In the genomic region with DNA sequence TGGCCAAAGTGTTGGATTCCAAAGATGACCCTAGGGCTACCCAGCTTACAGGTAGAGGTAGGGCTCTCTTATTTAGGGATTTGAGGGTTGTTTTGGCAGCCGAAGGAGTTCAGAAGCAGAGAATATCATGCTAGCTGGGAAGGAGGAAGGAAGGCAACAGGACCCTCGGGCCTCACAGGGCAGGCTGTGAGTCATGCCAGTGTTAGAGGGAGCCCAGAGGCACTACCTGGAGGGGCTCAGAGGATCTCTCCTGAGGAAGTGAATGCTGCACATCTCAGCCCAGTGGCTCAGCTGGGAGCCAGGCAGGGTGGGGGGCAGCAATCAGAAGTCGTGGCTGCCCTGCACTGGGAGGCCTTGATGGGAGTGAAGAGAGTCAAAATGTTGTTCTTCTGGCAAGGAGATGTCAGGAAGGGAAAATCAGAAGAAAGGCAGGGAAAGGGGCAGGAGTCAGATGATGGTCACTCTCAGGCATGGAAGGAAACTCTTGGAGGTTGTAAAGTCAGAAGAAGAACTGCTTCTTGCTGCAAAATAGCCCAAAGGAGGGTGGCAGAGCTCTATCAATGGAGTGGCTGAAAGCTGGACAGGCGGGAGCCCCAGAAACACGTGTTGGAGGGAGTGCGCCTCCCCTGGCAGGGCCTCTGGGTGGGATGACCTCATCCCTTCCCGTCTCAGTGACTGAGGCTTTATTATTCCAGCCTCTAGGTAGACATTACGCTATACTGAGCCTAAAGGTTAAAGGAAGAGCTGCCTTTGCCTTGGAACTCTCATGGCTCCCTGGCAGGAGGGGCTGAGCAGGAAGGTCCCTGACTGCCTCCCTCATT, we compare ENCODE assay signal across 2 cellular contexts.
TF ChIP-seq lines count a peak whose summit lies in the region.

No MANE protein-coding gene starts in this region.

TF ChIP-seq in HepG2, 621 proteins besides CTCF, POLR2A, EP300 and RAD21:
- TF ChIP-seq STAT5B (CRISPR knock-in tag; IDR thresholded peaks at IDR 0.05) (no peak), ATF7 (IDR thresholded peaks at IDR 0.05) (0 out of 2 replicates have a peak, but pooled peaks have one; percentile 30), ATF7 (CRISPR knock-in tag; IDR thresholded peaks at IDR 0.05) (no peak), ETV5 (CRISPR knock-in tag; IDR thresholded peaks at IDR 0.05; ENCODE audit: borderline replicate concordance) (no peak)

TF ChIP-seq in K562, 482 proteins besides CTCF, POLR2A, EP300 and RAD21:
- TF ChIP-seq RB1 (IDR thresholded peaks at IDR 0.05; ENCODE audit: low read depth) (no peak), JUND (IDR thresholded peaks at IDR 0.05; ENCODE audit: borderline replicate concordance, low read depth, low read length) (0 out of 2 replicates have a peak, but pooled peaks have one; percentile 11), JUND (tag; IDR thresholded peaks at IDR 0.05; ENCODE audit: borderline replicate concordance, low read depth, low read length) (0 out of 3 replicates have a peak, but pooled peaks have one; percentile 17), ZNF583 (CRISPR knock-in tag; IDR thresholded peaks at IDR 0.05) (no peak), ATF3 (IDR thresholded peaks at IDR 0.05) (0 out of 2 replicates have a peak, but pooled peaks have one; percentile 42), ATF3 (CRISPR knock-in tag; conservative IDR thresholded peaks at IDR 0.05) (no peak)
- TF ChIP-seq, protein P1, sequence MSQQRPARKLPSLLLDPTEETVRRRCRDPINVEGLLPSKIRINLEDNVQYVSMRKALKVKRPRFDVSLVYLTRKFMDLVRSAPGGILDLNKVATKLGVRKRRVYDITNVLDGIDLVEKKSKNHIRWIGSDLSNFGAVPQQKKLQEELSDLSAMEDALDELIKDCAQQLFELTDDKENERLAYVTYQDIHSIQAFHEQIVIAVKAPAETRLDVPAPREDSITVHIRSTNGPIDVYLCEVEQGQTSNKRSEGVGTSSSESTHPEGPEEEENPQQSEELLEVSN (IDR thresholded peaks at IDR 0.05; ENCODE audit: borderline replicate concordance in 1 of 2, extremely low read depth in 1 of 2, insufficient read depth in 1 of 2, insufficient read length in 1 of 2, low read depth in 1 of 2, low read length in 1 of 2, poor library complexity in 1 of 2, severe bottlenecking in 1 of 2), result peak in 1 of 2 experiments; percentile 31
